Comparison of ENCODE assay signal across 8 cellular contexts in the genomic region with DNA sequence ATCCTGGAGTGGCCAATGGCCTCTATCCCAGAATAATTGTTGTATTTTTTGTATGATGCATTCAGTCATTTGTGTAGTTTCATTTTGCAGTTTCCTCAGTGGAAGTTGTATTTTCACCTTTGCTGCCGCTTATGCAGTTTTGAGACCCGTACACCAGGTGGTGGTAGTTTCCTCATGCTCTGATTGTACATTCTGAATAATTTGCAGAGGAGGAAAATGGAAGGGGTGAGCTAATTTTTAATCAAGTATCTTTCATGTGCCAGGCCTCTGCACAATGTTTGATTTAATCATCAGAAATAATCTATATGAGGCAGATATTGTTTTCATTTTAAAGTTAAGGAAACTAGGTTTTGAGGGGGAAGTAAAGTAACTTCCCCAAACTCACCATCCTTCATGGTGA. TPM values are rescaled to one million over a fixed set of nuclear protein-coding genes. Genes with fewer than 3 reads are reported as not detected.
DNase-seq lines count a peak whose midpoint lies in the region; ATAC-seq, FAIRE-seq and TF ChIP-seq lines count a peak whose summit lies in the region.

No MANE protein-coding gene starts in this region.

- no peak overlapping the region for H3K4me2 ChIP-seq in SK-N-SH

- no peaks in the 10 kb centered on the region for H4K20me1 ChIP-seq in SK-N-SH (ENCODE audit: insufficient read depth)

- H3K27me3 Mint-ChIP-seq in activated T-helper 17 cell treated with anti-CD3 and anti-CD28 coated beads, Interleukin-2, amount 50 U/mL, for 72 hours, result peaks cover 22% of the 10 kb centered on the region

- H3K4me1 ChIP-seq in BE2C (peaks cover 12% of the 10 kb centered on the region), SK-N-SH (ENCODE audit: control insufficient read depth in 1 of 2, insufficient read depth in 2 of 2, low read depth in 1 of 2, low read length in 1 of 2) (peaks cover 0 to 8% of the 10 kb centered on the region in 2 experiments; a peak in 1 of 4 replicates), kidney (ENCODE audit: control insufficient read depth in 1 of 2, insufficient read depth in 1 of 2, low read depth in 1 of 2, low read length in 2 of 2) (no peaks in the 10 kb centered on the region)

- TF ChIP-seq EP300 in SK-N-SH (IDR thresholded peaks at IDR 0.05; ENCODE audit: borderline replicate concordance in 1 of 2, low read depth in 1 of 2, low read length in 1 of 2), result no peak

- H3F3A ChIP-seq in SK-N-SH (replicated peaks; ENCODE audit: insufficient read depth), result no peaks in the 10 kb centered on the region

- no peaks in the 10 kb centered on the region for H3K9me3 Mint-ChIP-seq in activated T-helper 17 cell treated with anti-CD3 and anti-CD28 coated beads, Interleukin-2, amount 50 U/mL, for 72 hours

- POLR2A ChIA-PET in SK-N-SH (lab: Yijun Ruan, JAX), result no interaction called here

- intact Hi-C loops in kidney (cut with DNase I), result no loop called here

- H3K9ac ChIP-seq in SK-N-SH (no peak overlapping the region), kidney (ENCODE audit: low read length in 2 of 2) (no peak overlapping the region)

- CTCF ChIA-PET in SK-N-SH (lab: Yijun Ruan, JAX), result interaction anchor here (0.7 to 5.5 kb wide), 19 partner anchors 11 to 1546 kb away, joined by 3 to 63 read pairs (median 5); no protein-coding TSS in a partner anchor

- WGBS in SK-N-SH (ENCODE audit: low lambda C conversion rate), result 80% methylated on average over 2 of the region's 2 CpGs

- no peak for FAIRE-seq in kidney (lab: Jason Lieb, UNC)

- no peak overlapping the region for H2AFZ ChIP-seq in SK-N-SH (ENCODE audit: low read depth)

- H3K36me3 ChIP-seq in BE2C (no peaks in the 10 kb centered on the region), SK-N-SH (replicated peaks in 1 of 2; ENCODE audit: control insufficient read depth in 1 of 2, insufficient read depth in 2 of 2, low read length in 1 of 2) (no peaks in the 10 kb centered on the region), kidney (ENCODE audit: control insufficient read depth in 1 of 2, insufficient read depth in 2 of 2, low read length in 2 of 2) (no peaks in the 10 kb centered on the region)

- H3K27me3 ChIP-seq in BE2C, result no peaks in the 10 kb centered on the region
- no peaks in the 10 kb centered on the region for H3K27me3 ChIP-seq in SK-N-SH (ENCODE audit: insufficient read depth)

- H3K4me3 ChIP-seq in BE2C (ENCODE audit: low read depth, low read length) (no peak overlapping the region), SK-N-SH (ENCODE audit: low read depth in 2 of 2, low read length in 1 of 2) (no peak overlapping the region; a peak in 1 of 4 replicates), kidney (ENCODE audit: low read length in 2 of 2) (no peak overlapping the region)

- no peak overlapping the region for H3K4me3 Mint-ChIP-seq in activated T-helper 17 cell treated with anti-CD3 and anti-CD28 coated beads, Interleukin-2, amount 50 U/mL, for 72 hours

- H3K27ac ChIP-seq in SK-N-SH (ENCODE audit: low read depth in 2 of 2, low read length in 1 of 2) (no peak overlapping the region), kidney (ENCODE audit: low read depth in 2 of 2, low read length in 2 of 2) (no peak overlapping the region)

- H3K36me3 Mint-ChIP-seq in activated T-helper 17 cell treated with anti-CD3 and anti-CD28 coated beads, Interleukin-2, amount 50 U/mL, for 72 hours (ENCODE audit: low read depth), result no peaks in the 10 kb centered on the region

- H3K27ac Mint-ChIP-seq in activated T-helper 17 cell treated with anti-CD3 and anti-CD28 coated beads, Interleukin-2, amount 50 U/mL, for 72 hours, result no peak overlapping the region

- peak; percentile 68 for ATAC-seq in GM21529 (IDR thresholded peaks at IDR 0.05; ENCODE audit: unreplicated experiment)
- no peak for ATAC-seq in activated T-helper 17 cell treated with anti-CD3 and anti-CD28 coated beads, Interleukin-2, amount 50 U/mL, for 72 hours (replicated peaks)

- no peak for DNase-seq in BE2C
- no peak for DNase-seq in SK-N-SH
- DNase-seq in kidney, result no peak
- DNase-seq in anterior cingulate cortex (lab: John Stamatoyannopoulos, UW), result no peak
- no peak for DNase-seq in activated CD4-positive, alpha-beta T cell treated with anti-CD3 and anti-CD28 coated beads, Interleukin-2, amount 50 U/mL, for 4 hours
- DNase-seq in stimulated activated CD4-positive, alpha-beta T cell treated with anti-CD3 and anti-CD28 coated beads, Interleukin-2, amount 100 ng/mL, for 24 hours, result no peak

- TF ChIP-seq CTCF in BE2C (IDR thresholded peaks at IDR 0.05; ENCODE audit: low read depth, low read length) (peak; percentile 79), SK-N-SH (IDR thresholded peaks at IDR 0.05) (peak; percentile 60), kidney (IDR thresholded peaks at IDR 0.05; ENCODE audit: borderline replicate concordance, extremely low read depth, insufficient read depth) (peak; percentile 59)

- H3K9me3 ChIP-seq in BE2C, result no peaks in the 10 kb centered on the region
- H3K9me3 ChIP-seq in SK-N-SH, result no peaks in the 10 kb centered on the region
- H3K9me3 ChIP-seq in kidney (ENCODE audit: control insufficient read depth in 1 of 2, low read length in 2 of 2), result no peaks in the 10 kb centered on the region

- H3K9me2 ChIP-seq in SK-N-SH, result no peaks in the 10 kb centered on the region

- H3K4me1 Mint-ChIP-seq in activated T-helper 17 cell treated with anti-CD3 and anti-CD28 coated beads, Interleukin-2, amount 50 U/mL, for 72 hours, result no peaks in the 10 kb centered on the region

- no peaks in the 10 kb centered on the region for H3K79me2 ChIP-seq in SK-N-SH (ENCODE audit: insufficient read depth)

- peak; percentile 83 for TF ChIP-seq RAD21 in SK-N-SH (IDR thresholded peaks at IDR 0.05; ENCODE audit: low read length)

TF ChIP-seq in SK-N-SH, 30 proteins besides CTCF, POLR2A, EP300 and RAD21:
- no peak for TF ChIP-seq GABPA (IDR thresholded peaks at IDR 0.05; ENCODE audit: low read depth)
- TF ChIP-seq YY1 (IDR thresholded peaks at IDR 0.05; ENCODE audit: low read depth), result no peak
- no peak for TF ChIP-seq USF1 (IDR thresholded peaks at IDR 0.05; ENCODE audit: borderline replicate concordance, low read depth)
- no peak for TF ChIP-seq TEAD4 (IDR thresholded peaks at IDR 0.05; ENCODE audit: borderline replicate concordance, insufficient read depth)
- TF ChIP-seq SMC3 (IDR thresholded peaks at IDR 0.05; ENCODE audit: low read depth, low read length), result peak; percentile 81
- no peak for TF ChIP-seq TCF12 (IDR thresholded peaks at IDR 0.05)
- TF ChIP-seq JUND (IDR thresholded peaks at IDR 0.05), result no peak
TF ChIP-seq in SK-N-SH: peak in this region for 1.

RNA-seq across cellular contexts. Expression of gene HLX, which starts 29.5 kb away (rescaled TPM):
- 4.4 TPM for polyA plus RNA-seq in BE2C (2012; ENCODE audit: insufficient read depth, insufficient read length, low read depth)
- polyA plus RNA-seq in SK-N-SH (2012; rRNA removed), result 8.6 and 21.4 TPM in 2 replicates
- 11.7 TPM in 2 replicates for polyA plus RNA-seq in SK-N-SH (2012; cell fraction: cytosol; rRNA removed)
- polyA plus RNA-seq in SK-N-SH (2012; cell fraction: nucleus; rRNA removed), result 17.6 and 19.7 TPM in 2 replicates
- 8.2 TPM for total RNA-seq in kidney
- 4.7 TPM for polyA plus RNA-seq in kidney (ENCODE audit: insufficient read depth, low read depth, low replicate concordance)
- 1 to 10 TPM in 1 of 2 donors, under 1 TPM in 1; 0.11 to 4.1 TPM for total RNA-seq in activated T-helper 17 cell treated with anti-CD3 and anti-CD28 coated beads, Interleukin-2, amount 50 U/mL, for 72 hours
